ENCODE assay signal across 8 cellular contexts in genomic region chr1:153990468-153991150, GRCh38. TPM values are rescaled to one million over a fixed set of nuclear protein-coding genes. Genes with fewer than 3 reads are reported as not detected.
DNase-seq lines count a peak whose midpoint lies in the region; ATAC-seq and TF ChIP-seq lines count a peak whose summit lies in the region.

RPS27 (plus strand) TSS chr1:153990762; CDS start chr1:153990797, 35 bp downstream.

- peak within 1 kb of the TSS; percentile 94 to 99 (median 97) for H3K27ac ChIP-seq in spleen

- no peak for TF ChIP-seq CTCF in AG04449 (IDR thresholded peaks at IDR 0.05; ENCODE audit: insufficient read depth, low read length, missing control alignments)
- peak in 3 of 11 experiments; percentile 27 to 41 (median 36) for TF ChIP-seq CTCF in spleen (IDR thresholded peaks at IDR 0.05 in 8 of 11, conservative IDR thresholded peaks at IDR 0.05 in 3 of 11)

- CTCF ChIA-PET in AG04449 (lab: Yijun Ruan, JAX) = interaction anchor here (0.6 to 2.5 kb wide), 7 partner anchors 10 to 314 kb away, joined by 3 to 10 read pairs (median 3); partner anchors contain the start of gene DENND4B

- ATAC-seq in GM18907 (IDR thresholded peaks at IDR 0.05; ENCODE audit: unreplicated experiment) (peak; percentile 80), HG03196 (IDR thresholded peaks at IDR 0.05; ENCODE audit: unreplicated experiment) (peak; percentile 76)

- no peaks in the 10 kb centered on the region for H3K9me3 ChIP-seq in spleen

- H3K4me3 ChIP-seq in AG04449 (ENCODE audit: low read depth, low read length) (peak within 1 kb of the TSS; percentile 69), spleen (peak within 1 kb of the TSS; percentile 61 to 95 (median 72))

- peak; percentile 93 to 97 (median 94) for TF ChIP-seq POLR2A in spleen (IDR thresholded peaks at IDR 0.05)

- peaks cover 30 to 75% (median 61%) of the 10 kb centered on the region in 6 donors for H3K4me1 ChIP-seq in spleen

- peak; percentile 88 for DNase-seq in AG04449 (ENCODE audit: low read depth, low spot score)
- peak; percentile 100 for DNase-seq in NCI-H345 treated with DMSO at 0.1 percent for 48 hours (lab: John Stamatoyannopoulos, UW; ENCODE audit: unreplicated experiment)
- peak; percentile 59 to 78 (median 72) for DNase-seq in activated CD4-positive, CD25-positive, alpha-beta regulatory T cell (lab: John Stamatoyannopoulos, UW)
- DNase-seq in central memory CD4-positive, alpha-beta T cell = peak; percentile 93
- DNase-seq in inferior parietal cortex (ENCODE audit: extremely low spot score) = peak; percentile 99
- peak; percentile 92 for DNase-seq in spleen

- no peaks in the 10 kb centered on the region for H3K27me3 ChIP-seq in spleen (replicated peaks in 1 of 7)

- intact Hi-C loops in spleen (cut with DNase I; ENCODE audit: low total_unique reads) = no loop called here

- 0% methylated on average over 35 to 36 of the region's 36 CpGs for WGBS in spleen, 5 donors

- H3K36me3 ChIP-seq in spleen = peaks cover 0 to 44% (median 39%) of the 10 kb centered on the region in 6 donors

- POLR2A ChIA-PET in AG04449 (lab: Yijun Ruan, JAX) = interaction anchor here (0.6 to 2.8 kb wide), 29 partner anchors 9 to 363 kb away, joined by 3 to 42 read pairs (median 4); partner anchors contain the start of genes CREB3L4, CRTC2, DENND4B and ILF2

RNA-seq across cellular contexts. Expression of gene RPS27, which starts in this region (rescaled TPM):
- total RNA-seq in spleen = 1,000 to 10,000 TPM; 1,398 to 3,190 (median 2,190) TPM
- over 10,000 TPM; 15,000 to 23,475 (median 23,384) TPM for polyA plus RNA-seq in spleen

Comparison
In these comparisons a context has a peak if more than half of its experiments do, and no peak if none do; other contexts are left out.
1. Peak in every context shown above with its lines: DNase-seq, ATAC-seq, H3K4me3 ChIP-seq and H3K27ac ChIP-seq.